In the genomic region with DNA sequence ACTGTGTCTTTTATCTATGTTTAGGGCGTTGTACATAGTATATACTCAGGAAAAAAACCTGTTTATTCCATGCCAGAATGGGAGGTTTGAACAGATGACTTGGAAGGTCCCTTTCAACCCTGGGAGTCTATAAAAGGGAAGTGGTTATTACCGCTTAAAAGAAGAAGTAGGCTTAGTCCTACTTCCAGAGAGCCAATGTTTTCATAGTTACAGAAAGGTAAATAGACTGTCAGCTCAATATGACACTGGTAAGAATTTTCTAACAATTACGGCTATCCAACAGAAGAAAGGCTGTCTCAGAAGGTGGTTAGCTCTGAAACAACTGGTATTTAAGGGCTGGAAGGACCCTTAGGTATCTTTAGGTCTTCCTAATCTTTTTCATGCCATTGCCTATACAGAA, we compare ENCODE assay signal across 8 cellular contexts. TPM values are rescaled to one million over a fixed set of nuclear protein-coding genes. Genes with fewer than 3 reads are reported as not detected.
A peak's percentile ranks its signal among the peaks of the same experiment; 100 is the strongest.
DNase-seq lines count a peak whose midpoint lies in the region; ATAC-seq and TF ChIP-seq lines count a peak whose summit lies in the region.

No MANE protein-coding gene starts in this region.

- ATAC-seq in DND-41 (ENCODE audit: insufficient read depth, low read depth): peak; percentile 38
- peak; percentile 55 for ATAC-seq in GM21515 (IDR thresholded peaks at IDR 0.05; ENCODE audit: unreplicated experiment)
- ATAC-seq in right lobe of liver: peak in 2 of 4 donors; percentile 4 to 7
- peak; percentile 35 to 66 for ATAC-seq in upper lobe of left lung (ENCODE audit: low FRiP score in 2 of 2)

- intact Hi-C loops in right lobe of liver (cut with DNase I): no loop called here

- peak overlapping the region in 1 of 2 experiments; percentile 91; a peak in 2 of 4 replicates for H3K4me3 ChIP-seq in DND-41 (ENCODE audit: low read depth in 1 of 2, low read length in 2 of 2)
- peak overlapping the region; percentile 98 for H3K4me3 ChIP-seq in HUES64 (ENCODE audit: low read length)
- H3K4me3 ChIP-seq in right lobe of liver: peak overlapping the region; percentile 78 to 85 (median 84)
- H3K4me3 ChIP-seq in upper lobe of left lung: peak overlapping the region in 3 of 4 donors; percentile 73 to 92 (median 81)

- H3K9ac ChIP-seq in DND-41 (ENCODE audit: low read depth, low read length): peak overlapping the region; percentile 81; the same call in 1 of the 2 replicates
- H3K9ac ChIP-seq in HUES64 (ENCODE audit: low read depth, low read length): no peak overlapping the region

- H3K4me1 Mint-ChIP-seq in activated naive CD8-positive, alpha-beta T cell (ENCODE audit: low read depth): peaks cover 41% of the 10 kb centered on the region

- H3K4me3 Mint-ChIP-seq in activated naive CD8-positive, alpha-beta T cell: peak overlapping the region; percentile 97

- H3K36me3 Mint-ChIP-seq in activated naive CD8-positive, alpha-beta T cell: peaks cover 6% of the 10 kb centered on the region

- peaks cover 17% of the 10 kb centered on the region for H4K20me1 ChIP-seq in DND-41 (ENCODE audit: insufficient read depth, low read length)

- H3K36me3 ChIP-seq in DND-41 (ENCODE audit: insufficient read depth, low read length) (peaks cover 27% of the 10 kb centered on the region), HUES64 (ENCODE audit: insufficient read depth, low read length) (peaks cover 28% of the 10 kb centered on the region), right lobe of liver (peaks cover 0 to 11% (median 9%) of the 10 kb centered on the region in 4 donors), upper lobe of left lung (peaks cover 0 to 23% (median 3%) of the 10 kb centered on the region in 4 donors)

- H3K9me3 ChIP-seq in DND-41 (ENCODE audit: insufficient read depth, low read length, severe bottlenecking): no peaks in the 10 kb centered on the region
- no peaks in the 10 kb centered on the region for H3K9me3 ChIP-seq in HUES64 (ENCODE audit: insufficient read depth, low read depth, low read length)
- no peaks in the 10 kb centered on the region for H3K9me3 ChIP-seq in right lobe of liver
- no peaks in the 10 kb centered on the region for H3K9me3 ChIP-seq in upper lobe of left lung

- peaks cover 41% of the 10 kb centered on the region for H3K4me1 ChIP-seq in DND-41 (ENCODE audit: insufficient read depth, low read length)
- peaks cover 11% of the 10 kb centered on the region; the same call in 1 of the 2 replicates for H3K4me1 ChIP-seq in HUES64 (ENCODE audit: insufficient read depth, low read length)
- H3K4me1 ChIP-seq in right lobe of liver: peaks cover 0 to 13% (median 3%) of the 10 kb centered on the region in 4 donors
- peaks cover 17 to 31% (median 19%) of the 10 kb centered on the region in 4 donors for H3K4me1 ChIP-seq in upper lobe of left lung

- TF ChIP-seq POLR2A in right lobe of liver (IDR thresholded peaks at IDR 0.05): no peak
- TF ChIP-seq POLR2A in upper lobe of left lung (IDR thresholded peaks at IDR 0.05): no peak

- H3K27ac ChIP-seq in DND-41 (ENCODE audit: low read length) (peak overlapping the region; percentile 79; the same call in 1 of the 2 replicates), HUES64 (ENCODE audit: low read depth, low read length) (no peak overlapping the region), right lobe of liver (peak overlapping the region; percentile 68 to 82 (median 77)), upper lobe of left lung (peak overlapping the region; percentile 85 to 96 (median 92))

- no peaks in the 10 kb centered on the region for H3K27me3 ChIP-seq in DND-41 (ENCODE audit: insufficient read depth, low read length, poor library complexity)
- H3K27me3 ChIP-seq in HUES64 (ENCODE audit: insufficient read depth, low read length): no peaks in the 10 kb centered on the region
- no peaks in the 10 kb centered on the region for H3K27me3 ChIP-seq in right lobe of liver
- H3K27me3 ChIP-seq in upper lobe of left lung: no peaks in the 10 kb centered on the region

- peak overlapping the region; percentile 93 for H2AFZ ChIP-seq in DND-41 (ENCODE audit: low read depth, low read length)

- H3K27ac Mint-ChIP-seq in activated naive CD8-positive, alpha-beta T cell: peak overlapping the region; percentile 73

- TF ChIP-seq EP300 in upper lobe of left lung (IDR thresholded peaks at IDR 0.05): no peak

- 93% methylated on average over 3 of the region's 3 CpGs for WGBS in HUES64
- 31% methylated on average over 3 of the region's 3 CpGs for WGBS in right lobe of liver (ENCODE audit: insufficient coverage, low coverage, low lambda C conversion rate, missing lambda C conversion rate)
- WGBS in upper lobe of left lung, 2 donors: 30 to 60% methylated on average over 3 of the region's 3 CpGs

- H3K27me3 Mint-ChIP-seq in activated naive CD8-positive, alpha-beta T cell: no peaks in the 10 kb centered on the region

- peak overlapping the region; percentile 90 for H3K4me2 ChIP-seq in DND-41 (ENCODE audit: insufficient read depth, low read length)

- peaks cover 38% of the 10 kb centered on the region for H3K79me2 ChIP-seq in DND-41 (ENCODE audit: insufficient read depth, low read length)

- DNase-seq in DND-41 (no peak), right lobe of liver (no peak), upper lobe of left lung (no peak), NCI-H1694 (lab: John Stamatoyannopoulos, UW) (no peak)
- no peak for DNase-seq in effector CD8-positive, alpha-beta T cell (lab: John Stamatoyannopoulos, UW)

- no peaks in the 10 kb centered on the region for H3K9me3 Mint-ChIP-seq in activated naive CD8-positive, alpha-beta T cell (ENCODE audit: low read depth)

- TF ChIP-seq CTCF in DND-41 (IDR thresholded peaks at IDR 0.05; ENCODE audit: borderline replicate concordance, extremely low read depth, low read length, poor library complexity, severe bottlenecking): no peak
- no peak for TF ChIP-seq CTCF in right lobe of liver (IDR thresholded peaks at IDR 0.05)
- no peak for TF ChIP-seq CTCF in upper lobe of left lung (IDR thresholded peaks at IDR 0.05)

RNA-seq across cellular contexts. Expression of a gene that starts 1.1 kb away (rescaled TPM):
- 60.9 TPM for polyA plus RNA-seq in HUES64 (2013, experiment 1 of 2)
- polyA plus RNA-seq in HUES64 (2013, experiment 2 of 2): 61.0 TPM
- 10 to 100 TPM; 15.2 to 23.0 (median 19.7) TPM for total RNA-seq in right lobe of liver
- total RNA-seq in upper lobe of left lung: 10 to 100 TPM in 5 of 6 donors, 1 to 10 TPM in 1; 6.3 to 28.1 (median 16.2) TPM

RNA-seq across cellular contexts. Expression of a gene that starts 49.3 kb away (rescaled TPM):
- polyA plus RNA-seq in HUES64 (2013, experiment 1 of 2): 31.0 TPM
- polyA plus RNA-seq in HUES64 (2013, experiment 2 of 2): 34.7 TPM
- total RNA-seq in right lobe of liver (10 to 100 TPM in 1 of 6 experiments, 1 to 10 TPM in 5; 3.1 to 11.9 (median 6.6) TPM), upper lobe of left lung (10 to 100 TPM in 4 of 6 donors, 1 to 10 TPM in 2; 2.1 to 28.6 (median 16.4) TPM)
